ENCODE assay signal across 25 cellular contexts in the genomic region with DNA sequence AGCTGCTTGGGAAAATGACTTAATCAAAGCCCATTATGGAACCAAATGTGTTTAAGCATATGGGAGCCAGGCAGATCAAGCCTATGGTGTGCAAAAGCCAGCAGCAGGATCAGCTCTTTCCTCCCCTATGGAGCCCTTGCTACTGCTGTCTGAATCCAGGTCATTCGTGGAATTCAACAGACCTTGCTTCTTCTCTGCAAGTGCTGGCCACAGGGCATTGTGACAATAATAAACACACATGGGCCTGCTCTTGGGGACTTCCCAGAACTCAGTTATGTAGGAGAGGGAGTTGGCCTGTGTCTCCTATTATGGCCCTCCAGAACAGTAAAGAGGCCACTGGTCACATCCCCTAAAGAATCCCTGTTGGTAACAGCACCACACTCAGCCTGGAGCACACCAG.
"Had no signal": no experiment of that assay in that cellular context is flagged by ENCODE, and none has a peak within 500 bp of the region (broad histone marks: within the 10 kb centered on the region; RNA-seq: fewer than 3 reads in every experiment).

No MANE protein-coding gene starts in this region.

- H2AFZ ChIP-seq: parathyroid adenoma had no signal

- ATAC-seq: activated T-cell treated with anti-CD3 and anti-CD28 coated beads, Interleukin-2, amount 50 U/mL, for 72 hours; esophagus mucosa; right lobe of liver; WTC11 had no signal

- H3K27ac Mint-ChIP-seq: activated naive CD4-positive, alpha-beta T cell treated with anti-CD3 and anti-CD28 coated beads for 36 hours; activated naive CD8-positive, alpha-beta T cell treated with anti-CD3 and anti-CD28 coated beads, Interleukin-2, amount 10 ng/mL, durations not matched to agents 7 days and 5 days; activated T-cell treated with anti-CD3 and anti-CD28 coated beads, Interleukin-2, amount 50 U/mL, for 72 hours; nephron progenitor cell; WTC11 had no signal

- H3K9me3 Mint-ChIP-seq: activated naive CD4-positive, alpha-beta T cell treated with anti-CD3 and anti-CD28 coated beads for 36 hours; activated T-cell treated with anti-CD3 and anti-CD28 coated beads, Interleukin-2, amount 50 U/mL, for 72 hours; WTC11 had no signal

- H3K27ac ChIP-seq: parathyroid adenoma, right lobe of liver, skin epidermis, upper lobe of left lung had no signal

- DNase-seq: activated CD4-positive, alpha-beta T cell treated with anti-CD3 and anti-CD28 coated beads for 4 hours; activated CD4-positive, alpha-beta T cell treated with anti-CD3 and anti-CD28 coated beads, Interleukin-2, amount 50 U/mL, for 48 hours; activated effector memory CD4-positive, alpha-beta T cell treated with Interleukin-2 at 50 U/mL for 16 hours; activated naive CD4-positive, alpha-beta T cell treated with anti-CD3 and anti-CD28 coated beads for 36 hours; activated naive CD8-positive, alpha-beta T cell treated with anti-CD3 and anti-CD28 coated beads, Interleukin-2, amount 10 ng/mL, durations not matched to agents 7 days and 5 days; activated T-cell treated with anti-CD3 and anti-CD28 coated beads, Interleukin-2, amount 50 U/mL, for 72 hours; amniotic stem cell; cerebellar nuclear complex; cortex of kidney; effector CD4-positive, alpha-beta T cell; foreskin melanocyte; hypothalamus; mammary epithelial cell; midbrain; nephron progenitor cell; nucleus accumbens; right lobe of liver; stimulated activated CD4-positive, alpha-beta T cell treated with anti-CD3 and anti-CD28 coated beads, Interleukin-2, amount 100 ng/mL, for 24 hours; stimulated activated naive CD4-positive, alpha-beta T cell; T-helper 9 cell; upper lobe of left lung had no signal

- H3K4me3 ChIP-seq: right lobe of liver, skin epidermis, upper lobe of left lung had no signal

- H3K27me3 ChIP-seq: right lobe of liver, upper lobe of left lung had no signal

- H3K4me3 Mint-ChIP-seq: activated naive CD4-positive, alpha-beta T cell treated with anti-CD3 and anti-CD28 coated beads for 36 hours; activated naive CD8-positive, alpha-beta T cell treated with anti-CD3 and anti-CD28 coated beads, Interleukin-2, amount 10 ng/mL, durations not matched to agents 7 days and 5 days; activated T-cell treated with anti-CD3 and anti-CD28 coated beads, Interleukin-2, amount 50 U/mL, for 72 hours; nephron progenitor cell; WTC11 had no signal

- H3K36me3 ChIP-seq: right lobe of liver, upper lobe of left lung had no signal

- H3K4me1 ChIP-seq: parathyroid adenoma had no signal
